In the genomic region with DNA sequence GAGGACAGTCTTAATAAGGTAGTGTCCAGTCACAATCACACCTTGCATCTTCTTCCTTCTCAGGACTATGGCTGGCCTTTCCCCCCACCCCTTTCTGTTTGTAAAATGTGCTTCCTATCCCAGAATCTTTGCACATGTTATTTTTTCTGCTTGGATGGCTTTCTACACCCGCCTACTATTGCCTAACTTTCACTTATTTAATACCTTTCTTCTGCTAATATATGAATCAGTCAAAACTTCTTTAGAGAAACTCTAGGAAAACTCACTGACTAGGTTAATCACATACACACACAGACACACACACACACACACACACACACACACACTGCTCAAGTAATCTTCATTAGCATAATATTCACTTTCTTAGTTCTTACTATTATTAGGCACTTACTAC, we compare ENCODE assay signal across 22 cellular contexts. TPM values are rescaled to one million over a fixed set of nuclear protein-coding genes. Genes with fewer than 3 reads are reported as not detected.
A peak's percentile ranks its signal among the peaks of the same experiment; 100 is the strongest.
DNase-seq lines count a peak whose midpoint lies in the region; ATAC-seq and TF ChIP-seq lines count a peak whose summit lies in the region.
"Had no signal": no experiment of that assay in that cellular context is flagged by ENCODE, and none has a peak within 500 bp of the region (broad histone marks: within the 10 kb centered on the region; RNA-seq: fewer than 3 reads in every experiment).

No MANE protein-coding gene starts in this region.

- H3K4me3 Mint-ChIP-seq in CD8-positive, alpha-beta memory T cell: no peak overlapping the region
- H3K4me3 Mint-ChIP-seq in WTC11: no peak overlapping the region
- H3K4me3 Mint-ChIP-seq: T-helper 2 cell treated with Interferon-gamma antibody and Interleukin-4, amounts not matched to agents 5 μg/mL and 100 μg/mL, for 36 hours had no signal

- TF ChIP-seq CTCF in RWPE2 (IDR thresholded peaks at IDR 0.05; ENCODE audit: poor library complexity, severe bottlenecking) (no peak), omental fat pad (IDR thresholded peaks at IDR 0.05) (no peak), WTC11 (IDR thresholded peaks at IDR 0.05) (no peak), foreskin keratinocyte (conservative IDR thresholded peaks at IDR 0.05) (no peak)

- no peaks in the 10 kb centered on the region for H3K27me3 ChIP-seq in CD8-positive, alpha-beta memory T cell (ENCODE audit: insufficient read depth, low read length, poor library complexity, severe bottlenecking)
- H3K27me3 ChIP-seq in RWPE2 (ENCODE audit: insufficient read depth, poor library complexity, severe bottlenecking) (no peaks in the 10 kb centered on the region), foreskin keratinocyte (no peaks in the 10 kb centered on the region)
- H3K27me3 ChIP-seq: BE2C, esophagus squamous epithelium, pancreas, SJSA1 had no signal

- H3K27me3 Mint-ChIP-seq in CD8-positive, alpha-beta memory T cell: no peaks in the 10 kb centered on the region
- peaks cover 8% of the 10 kb centered on the region; the same call in 1 of the 2 replicates for H3K27me3 Mint-ChIP-seq in WTC11 (ENCODE audit: low read depth)

- H3K4me1 ChIP-seq in CD8-positive, alpha-beta memory T cell (ENCODE audit: insufficient read depth, low read length): no peaks in the 10 kb centered on the region
- H3K4me1 ChIP-seq in RWPE2 (ENCODE audit: insufficient read depth, poor library complexity, severe bottlenecking) (peaks cover 11% of the 10 kb centered on the region), foreskin keratinocyte (peaks cover 14% of the 10 kb centered on the region)

- DNase-seq in CD8-positive, alpha-beta memory T cell: no peak
- no peak for DNase-seq in RWPE2 (ENCODE audit: low spot score)
- DNase-seq in omental fat pad (ENCODE audit: low spot score): no peak
- DNase-seq in activated CD4-positive, alpha-beta T cell treated with anti-CD3 and anti-CD28 coated beads, Interleukin-2, amount 50 U/mL, for 4 hours: no peak
- DNase-seq in WTC11 (ENCODE audit: low spot score): no peak
- no peak for DNase-seq in foreskin keratinocyte
- DNase-seq in NOMO-1 treated with DMSO at 0.1 percent for 48 hours (lab: John Stamatoyannopoulos, UW; ENCODE audit: unreplicated experiment): no peak
- DNase-seq: activated CD4-positive, CD25-positive, alpha-beta regulatory T cell treated with anti-CD3 and anti-CD28 coated beads, Interleukin-2, amount 50 U/mL, for 72 hours; activated effector memory CD4-positive, alpha-beta T cell treated with anti-CD3 and anti-CD28 coated beads, Interleukin-2, amount 50 U/mL, for 16 hours; aorta; BE2C; DMS 273 treated with DMSO at 0.1 percent for 48 hours; esophagus squamous epithelium; NCI-H2081 treated with DMSO at 0.1 percent for 48 hours; NCI-H526; pancreas had no signal

- H3K4me3 ChIP-seq in CD8-positive, alpha-beta memory T cell (ENCODE audit: low read length): no peak overlapping the region
- no peak overlapping the region for H3K4me3 ChIP-seq in RWPE2 (ENCODE audit: severe bottlenecking)
- H3K4me3 ChIP-seq: esophagus squamous epithelium, K562, pancreas, SJSA1 had no signal

- peaks cover 0 to 86% (median 40%) of the 10 kb centered on the region in 3 donors for H3K36me3 Mint-ChIP-seq in CD8-positive, alpha-beta memory T cell
- H3K36me3 Mint-ChIP-seq in WTC11: no peaks in the 10 kb centered on the region

- ATAC-seq in RWPE2 (ENCODE audit: low read depth) (no peak), esophagus mucosa (peak; percentile 63), omental fat pad (ENCODE audit: low FRiP score) (peak; percentile 44), WTC11 (no peak), foreskin keratinocyte (no peak)
- ATAC-seq: K562 had no signal

- H3K9me3 ChIP-seq in CD8-positive, alpha-beta memory T cell (ENCODE audit: low read length): no peaks in the 10 kb centered on the region
- no peaks in the 10 kb centered on the region for H3K9me3 ChIP-seq in RWPE2 (ENCODE audit: severe bottlenecking)
- H3K9me3 ChIP-seq: BE2C, esophagus squamous epithelium, pancreas, SJSA1 had no signal

- no peak overlapping the region for H3K27ac ChIP-seq in CD8-positive, alpha-beta memory T cell (ENCODE audit: low read depth, low read length)
- H3K27ac ChIP-seq in RWPE2 (ENCODE audit: poor library complexity, severe bottlenecking) (peak overlapping the region; percentile 31), foreskin keratinocyte (no peak overlapping the region)
- H3K27ac ChIP-seq: HL-60, pancreas, SJSA1 had no signal

- H3K4me1 Mint-ChIP-seq in CD8-positive, alpha-beta memory T cell: peaks cover 9 to 30% (median 19%) of the 10 kb centered on the region in 3 donors
- peaks cover 31% of the 10 kb centered on the region for H3K4me1 Mint-ChIP-seq in WTC11

- CTCF ChIA-PET in CD8-positive, alpha-beta memory T cell (lab: Charles Lee): no interaction called here
- CTCF ChIA-PET in WTC11 (lab: Charles Lee): no interaction called here

- H3K36me3 ChIP-seq in CD8-positive, alpha-beta memory T cell (ENCODE audit: insufficient read depth, low read length): peaks cover 3% of the 10 kb centered on the region
- peaks cover 61% of the 10 kb centered on the region for H3K36me3 ChIP-seq in RWPE2 (ENCODE audit: low read depth)
- H3K36me3 ChIP-seq: BE2C, pancreas had no signal

- peak overlapping the region in 5 of 8 donors; percentile 3 to 75 (median 60) for H3K27ac Mint-ChIP-seq in CD8-positive, alpha-beta memory T cell
- H3K27ac Mint-ChIP-seq in WTC11: no peak overlapping the region
- H3K27ac Mint-ChIP-seq: T-helper 2 cell treated with Interferon-gamma antibody and Interleukin-4, amounts not matched to agents 5 μg/mL and 100 μg/mL, for 36 hours had no signal

- POLR2A ChIA-PET in CD8-positive, alpha-beta memory T cell (lab: Charles Lee): no interaction called here
- POLR2A ChIA-PET in WTC11 (lab: Charles Lee): no interaction called here

- H3K9me3 Mint-ChIP-seq in CD8-positive, alpha-beta memory T cell: no peaks in the 10 kb centered on the region
- peaks cover 4% of the 10 kb centered on the region; the same call in 1 of the 2 replicates for H3K9me3 Mint-ChIP-seq in WTC11
- H3K9me3 Mint-ChIP-seq: T-helper 2 cell treated with Interferon-gamma antibody and Interleukin-4, amounts not matched to agents 5 μg/mL and 100 μg/mL, for 36 hours had no signal

TF ChIP-seq in WTC11, 78 proteins besides CTCF, POLR2A, EP300 and RAD21 (continues in another document):
- TF ChIP-seq, protein P1, sequence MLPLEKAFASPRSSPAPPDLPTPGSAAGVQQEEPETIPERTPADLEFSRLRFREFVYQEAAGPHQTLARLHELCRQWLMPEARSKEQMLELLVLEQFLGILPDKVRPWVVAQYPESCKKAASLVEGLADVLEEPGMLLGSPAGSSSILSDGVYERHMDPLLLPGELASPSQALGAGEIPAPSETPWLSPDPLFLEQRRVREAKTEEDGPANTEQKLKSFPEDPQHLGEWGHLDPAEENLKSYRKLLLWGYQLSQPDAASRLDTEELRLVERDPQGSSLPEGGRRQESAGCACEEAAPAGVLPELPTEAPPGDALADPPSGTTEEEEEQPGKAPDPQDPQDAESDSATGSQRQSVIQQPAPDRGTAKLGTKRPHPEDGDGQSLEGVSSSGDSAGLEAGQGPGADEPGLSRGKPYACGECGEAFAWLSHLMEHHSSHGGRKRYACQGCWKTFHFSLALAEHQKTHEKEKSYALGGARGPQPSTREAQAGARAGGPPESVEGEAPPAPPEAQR (CRISPR knock-in tag; IDR thresholded peaks at IDR 0.05): no peak
- TF ChIP-seq MLX (CRISPR knock-in tag; IDR thresholded peaks at IDR 0.05): no peak
- TF ChIP-seq ATF1 (CRISPR knock-in tag; IDR thresholded peaks at IDR 0.05): no peak
- TF ChIP-seq HMGXB4 (CRISPR knock-in tag; IDR thresholded peaks at IDR 0.05): no peak
- no peak for TF ChIP-seq E2F4 (CRISPR knock-in tag; IDR thresholded peaks at IDR 0.05; ENCODE audit: borderline replicate concordance, low read depth)
- no peak for TF ChIP-seq ZNF219 (CRISPR knock-in tag; IDR thresholded peaks at IDR 0.05; ENCODE audit: borderline replicate concordance)
- TF ChIP-seq TEAD1 (CRISPR knock-in tag; IDR thresholded peaks at IDR 0.05): no peak

RNA-seq across cellular contexts. Expression of gene CLIP4, which starts 51.0 kb away (rescaled TPM):
- total RNA-seq in CD8-positive, alpha-beta memory T cell: 10 to 100 TPM; 20.5 to 22.3 TPM
- 35.8 TPM for polyA plus RNA-seq in CD8-positive, alpha-beta memory T cell
- total RNA-seq in esophagus mucosa: 35.1 TPM
- 10 to 100 TPM; 45.4 to 84.0 (median 61.3) TPM for total RNA-seq in omental fat pad
- 0.21 to 0.62 TPM (median 0.39 TPM) in 3 replicates for total RNA-seq in WTC11 (2021)
- total RNA-seq in foreskin keratinocyte: 28.2 and 36.5 TPM in 2 replicates
- polyA plus RNA-seq in foreskin keratinocyte: 9.5 and 9.6 TPM in 2 replicates
- total RNA-seq: OCI-LY7 had no signal

Comparison
In these comparisons a context has a peak if more than half of its experiments do, and no peak if none do; other contexts are left out.
1. ATAC-seq: peak in esophagus mucosa (single experiment) and omental fat pad (single experiment); none in RWPE2 (single experiment), WTC11 (single experiment) and foreskin keratinocyte (single experiment).
2. RNA of gene CLIP4, which starts 51.0 kb away (total RNA-seq): 45.4 to 84.0 TPM in omental fat pad, 35.1 TPM in esophagus mucosa (single experiment), 28.2 to 36.5 TPM in foreskin keratinocyte and 20.5 to 22.3 TPM in CD8-positive, alpha-beta memory T cell; 0.21 to 0.62 TPM in WTC11; every median in the first group is over 10 times any median in the second.